ENCODE assay signal across 10 cellular contexts in genomic region chr1:28144203-28145135, GRCh38. TPM values are rescaled to one million over a fixed set of nuclear protein-coding genes. Genes with fewer than 3 reads are reported as not detected.
DNase-seq lines count a peak whose midpoint lies in the region; ATAC-seq, FAIRE-seq and TF ChIP-seq lines count a peak whose summit lies in the region.
"Had no signal": no experiment of that assay in that cellular context is flagged by ENCODE, and none has a peak within 500 bp of the region (broad histone marks: within the 10 kb centered on the region; RNA-seq: fewer than 3 reads in every experiment).

No MANE protein-coding gene starts in this region.

- no peaks in the 10 kb centered on the region for H3K9me3 ChIP-seq in GM12878 (replicated peaks; ENCODE audit: control insufficient read depth, insufficient read depth, low read length)
- no peaks in the 10 kb centered on the region for H3K9me3 ChIP-seq in CD8-positive, alpha-beta memory T cell (ENCODE audit: low read length)
- H3K9me3 ChIP-seq: thoracic aorta had no signal

- H2AFZ ChIP-seq in GM12878 (ENCODE audit: control insufficient read depth, low read depth, low read length), result no peak overlapping the region; the same call in 1 of the 2 replicates

- no peak overlapping the region for H3K27ac Mint-ChIP-seq in Calu3 (ENCODE audit: unreplicated experiment)
- H3K27ac Mint-ChIP-seq in CD8-positive, alpha-beta memory T cell, result peak overlapping the region in 1 of 8 donors; percentile 0

- peaks cover 0 to 4% of the 10 kb centered on the region in 2 experiments; a peak in 2 of 4 replicates for H3K36me3 ChIP-seq in GM12878 (ENCODE audit: control insufficient read depth in 2 of 2, insufficient read depth in 2 of 2, low read length in 1 of 2)
- H3K36me3 ChIP-seq in CD8-positive, alpha-beta memory T cell (ENCODE audit: insufficient read depth, low read length), result no peaks in the 10 kb centered on the region
- H3K36me3 ChIP-seq: thoracic aorta had no signal

- no peaks in the 10 kb centered on the region for H4K20me1 ChIP-seq in GM12878 (ENCODE audit: control insufficient read depth, insufficient read depth)

- RAD21 ChIA-PET in GM12878 (lab: Charles Lee; ENCODE audit: unreplicated experiment), result interaction anchor here (0.6 to 6.7 kb wide), 13 partner anchors 9 to 1644 kb away, joined by 3 to 119 read pairs (median 5); partner anchors contain the start of genes EYA3 and PTAFR

- peak; percentile 30 for DNase-seq in GM04504 (ENCODE audit: low read depth)
- DNase-seq in GM12878 (ENCODE audit: low read depth, low spot score), result peak; percentile 97
- DNase-seq in Calu3, result no peak
- no peak for DNase-seq in CD8-positive, alpha-beta memory T cell
- DNase-seq in NCI-H1417 (lab: John Stamatoyannopoulos, UW), result no peak
- DNase-seq in OCI-M1 (lab: John Stamatoyannopoulos, UW), result no peak

- TF ChIP-seq EP300 in GM12878 (IDR thresholded peaks at IDR 0.05; ENCODE audit: borderline replicate concordance in 1 of 2, control insufficient read depth in 1 of 2, low read depth in 2 of 2, low read length in 2 of 2), result peak; percentile 54 to 94; a peak in 3 of 4 replicates

- H3K27me3 ChIP-seq in GM12878 (replicated peaks in 1 of 2; ENCODE audit: control insufficient read depth in 2 of 2, insufficient read depth in 2 of 2, low read length in 1 of 2), result no peaks in the 10 kb centered on the region
- H3K27me3 ChIP-seq in CD8-positive, alpha-beta memory T cell (ENCODE audit: insufficient read depth, low read length, poor library complexity, severe bottlenecking), result no peaks in the 10 kb centered on the region

- 9% methylated on average over 5 of the region's 5 CpGs for WGBS in GM12878 (ENCODE audit: insufficient coverage, insufficient replicate concordance, low lambda C conversion rate, missing lambda C conversion rate)

- TF ChIP-seq CTCF in GM12878 (IDR thresholded peaks at IDR 0.05 in 2 of 3, conservative IDR thresholded peaks at IDR 0.05 in 1 of 3; ENCODE audit: control insufficient read depth in 2 of 3, extremely low read depth in 1 of 3, insufficient read depth in 1 of 3, low read depth in 3 of 3, low read length in 3 of 3) (no peak), Calu3 (IDR thresholded peaks at IDR 0.05; ENCODE audit: unreplicated experiment) (no peak)

- no peaks in the 10 kb centered on the region; the same call in 1 of the 2 replicates for H3K79me2 ChIP-seq in GM12878 (ENCODE audit: control insufficient read depth, insufficient read depth, low read length)

- no peaks in the 10 kb centered on the region for H3K4me1 Mint-ChIP-seq in Calu3 (ENCODE audit: low read depth, unreplicated experiment)
- H3K4me1 Mint-ChIP-seq in CD8-positive, alpha-beta memory T cell, result peaks cover 0 to 4% (median 0%) of the 10 kb centered on the region in 3 donors

- H3K4me3 Mint-ChIP-seq in Calu3 (ENCODE audit: low read depth, unreplicated experiment), result no peak overlapping the region
- H3K4me3 Mint-ChIP-seq in CD8-positive, alpha-beta memory T cell, result no peak overlapping the region

- SMC1A ChIA-PET in GM12878 (lab: Charles Lee; ENCODE audit: uncharacterized antibody, unreplicated experiment), result interaction anchor here (0.6 to 5.7 kb wide), 24 partner anchors 8 to 77 kb away, joined by 3 to 72 read pairs (median 6); partner anchors contain the start of genes EYA3 and PTAFR

- H3K36me3 Mint-ChIP-seq in Calu3 (ENCODE audit: insufficient read depth, unreplicated experiment), result no peaks in the 10 kb centered on the region
- H3K36me3 Mint-ChIP-seq in CD8-positive, alpha-beta memory T cell, result no peaks in the 10 kb centered on the region

- peak; percentile 86 for FAIRE-seq in GM12878 (lab: Jason Lieb, UNC)

- POLR2A ChIA-PET in GM12878 (lab: Charles Lee), result interaction anchor here (0.6 to 3.9 kb wide), 19 partner anchors 9 to 582 kb away, joined by 3 to 18 read pairs (median 5); partner anchors contain the start of gene EYA3
- POLR2A ChIA-PET in CD8-positive, alpha-beta memory T cell (lab: Charles Lee), result no interaction called here

- TF ChIP-seq POLR2A in GM12878 (IDR thresholded peaks at IDR 0.05; ENCODE audit: low read depth, low read length), result no peak

- H3K27me3 Mint-ChIP-seq in Calu3 (ENCODE audit: unreplicated experiment), result no peaks in the 10 kb centered on the region
- H3K27me3 Mint-ChIP-seq in CD8-positive, alpha-beta memory T cell, result no peaks in the 10 kb centered on the region

- no peaks in the 10 kb centered on the region for H3K9me3 Mint-ChIP-seq in Calu3 (ENCODE audit: low read depth, unreplicated experiment)
- no peaks in the 10 kb centered on the region for H3K9me3 Mint-ChIP-seq in CD8-positive, alpha-beta memory T cell

- H3K27ac ChIP-seq in GM12878 (ENCODE audit: control insufficient read depth, insufficient read depth), result peak overlapping the region; percentile 62
- H3K27ac ChIP-seq in CD8-positive, alpha-beta memory T cell (ENCODE audit: low read depth, low read length), result no peak overlapping the region
- H3K27ac ChIP-seq: KMS-11, thoracic aorta had no signal

- CTCF ChIA-PET in GM12878 (lab: Yijun Ruan, JAX), result interaction anchor here (0.8 to 6.3 kb wide), 9 partner anchors 10 to 64 kb away, joined by 3 to 54 read pairs (median 5); no protein-coding TSS in a partner anchor
- CTCF ChIA-PET in Calu3 (lab: Charles Lee), result no interaction called here
- CTCF ChIA-PET in CD8-positive, alpha-beta memory T cell (lab: Charles Lee), result no interaction called here

- H3K9ac ChIP-seq in GM12878 (ENCODE audit: control insufficient read depth, insufficient read depth, low read length), result no peak overlapping the region; the same call in 1 of the 2 replicates
- H3K9ac ChIP-seq: KMS-11 had no signal

- intact Hi-C loops in GM12878 (cut with micrococcal nuclease; ENCODE audit: unreplicated experiment) (loop anchor here (1.0 to 2.0 kb wide), 3 partner anchors 25 to 53 kb away; no protein-coding TSS in a partner anchor), Calu3 (cut with micrococcal nuclease; ENCODE audit: unreplicated experiment) (no loop called here)

- peaks cover 51% of the 10 kb centered on the region for H3K4me1 ChIP-seq in GM12878 (ENCODE audit: control insufficient read depth, insufficient read depth, low read length)
- no peaks in the 10 kb centered on the region for H3K4me1 ChIP-seq in CD8-positive, alpha-beta memory T cell (ENCODE audit: insufficient read depth, low read length)

- ATAC-seq in GM21367 (IDR thresholded peaks at IDR 0.05; ENCODE audit: unreplicated experiment), result peak; percentile 62
- peak; percentile 56 for ATAC-seq in HG03558 (IDR thresholded peaks at IDR 0.05; ENCODE audit: extremely low read depth, unreplicated experiment)
- ATAC-seq in GM12878, result peak; percentile 91

- no peak for TF ChIP-seq RAD21 in GM12878 (IDR thresholded peaks at IDR 0.05; ENCODE audit: insufficient read depth, low read depth, low read length)

- no TSS peak for BruUV-seq in GM12878 (replicated peaks; lab: Mats Ljungman, UMichigan)
- BruUV-seq in Calu3 (replicated peaks; lab: Mats Ljungman, UMichigan), result no TSS peak

- in situ Hi-C loops in GM12878 (cut with MboI), result no loop called here

- H3K4me3 ChIP-seq in GM12878, result peak overlapping the region; percentile 17
- no peak overlapping the region for H3K4me3 ChIP-seq in CD8-positive, alpha-beta memory T cell (ENCODE audit: low read length)
- H3K4me3 ChIP-seq: thoracic aorta had no signal

- H3K4me2 ChIP-seq in GM12878 (ENCODE audit: control insufficient read depth, insufficient read depth), result peak overlapping the region; percentile 81
- H3K4me2 ChIP-seq: KMS-11 had no signal

RNA-seq across cellular contexts. Expression of gene PTAFR, which starts 32.0 kb away (rescaled TPM):
- 63.0 and 72.4 TPM in 2 replicates for total RNA-seq in GM12878 (2013; cell fraction: nucleolus; rRNA removed)
- total RNA-seq in GM12878 (2014; rRNA removed) (18.1 and 23.9 TPM in 2 replicates), GM12878 (2014; rRNA removed; fragmentation: Illumina TruSeq; extraction: Trizol) (20.1 and 20.2 TPM in 2 replicates), GM12878 (2021) (25.5 and 28.4 TPM in 2 replicates), Calu3 (2022) (2.4 and 2.5 TPM in 2 replicates)
- polyA plus RNA-seq in GM12878 (2011; ENCODE audit: low read depth), result 5.8 TPM
- polyA plus RNA-seq in GM12878 (2011; rRNA removed) (167 and 251 TPM in 2 replicates), GM12878 (2014; fragmentation: Illumina TruSeq; extraction: Trizol) (30.6 and 31.1 TPM in 2 replicates), GM12878 (2014; fragmentation: Nextera tagmentation; extraction: Ambion mirVana) (10 to 100 TPM; 29.8 to 57.7 TPM), GM12878 (2014; rRNA removed) (25.5 and 31.3 TPM in 2 replicates), GM12878 (2016; fragmentation: Nextera tagmentation; extraction: Ambion mirVana) (10 to 100 TPM; 17.5 to 18.2 TPM)
- polyA plus RNA-seq in GM12878 (2011; cell fraction: cytosol; rRNA removed), result 376 and 431 TPM in 2 replicates
- polyA plus RNA-seq in GM12878 (2011; cell fraction: nucleus; rRNA removed), result 49.8 and 57.4 TPM in 2 replicates
- polyA plus RNA-seq in GM12878 (2012), result 7.3 and 10.0 TPM in 2 replicates
- 334 and 394 TPM in 2 replicates for polyA minus RNA-seq in GM12878 (2011; rRNA and poly(A)+ RNA removed)
- polyA minus RNA-seq in GM12878 (2011; cell fraction: cytosol; rRNA and poly(A)+ RNA removed), result 67.7 and 82.6 TPM in 2 replicates
- 16.6 and 29.9 TPM in 2 replicates for polyA minus RNA-seq in GM12878 (2011; cell fraction: nucleus; rRNA and poly(A)+ RNA removed)
- total RNA-seq in CD8-positive, alpha-beta memory T cell, result under 1 TPM; 0.58 to 0.59 TPM
- polyA plus RNA-seq in CD8-positive, alpha-beta memory T cell, result 1.1 TPM

RNA-seq across cellular contexts. Expression of gene EYA3, which starts 56.1 kb away (rescaled TPM):
- total RNA-seq in GM12878 (2013; cell fraction: nucleolus; rRNA removed), result 62.1 and 81.3 TPM in 2 replicates
- total RNA-seq in GM12878 (2014; rRNA removed) (18.3 and 19.0 TPM in 2 replicates), GM12878 (2014; rRNA removed; fragmentation: Illumina TruSeq; extraction: Trizol) (28.1 and 28.2 TPM in 2 replicates), GM12878 (2021) (28.5 and 29.6 TPM in 2 replicates), Calu3 (2022) (15.0 and 18.8 TPM in 2 replicates)
- 8.9 TPM for polyA plus RNA-seq in GM12878 (2011; ENCODE audit: low read depth)
- polyA plus RNA-seq in GM12878 (2011; rRNA removed) (46.6 and 48.9 TPM in 2 replicates), GM12878 (2014; fragmentation: Illumina TruSeq; extraction: Trizol) (28.1 and 33.0 TPM in 2 replicates), GM12878 (2014; fragmentation: Nextera tagmentation; extraction: Ambion mirVana) (10 to 100 TPM; 13.0 to 15.6 TPM), GM12878 (2014; rRNA removed) (19.8 and 20.1 TPM in 2 replicates), GM12878 (2016; fragmentation: Nextera tagmentation; extraction: Ambion mirVana) (10 to 100 TPM; 22.6 to 24.2 TPM)
- polyA plus RNA-seq in GM12878 (2011; cell fraction: cytosol; rRNA removed), result 24.4 and 27.3 TPM in 2 replicates
- 26.8 and 29.1 TPM in 2 replicates for polyA plus RNA-seq in GM12878 (2011; cell fraction: nucleus; rRNA removed)
- polyA plus RNA-seq in GM12878 (2012), result 12.3 and 13.9 TPM in 2 replicates
- 62.8 and 90.9 TPM in 2 replicates for polyA minus RNA-seq in GM12878 (2011; rRNA and poly(A)+ RNA removed)
- 14.4 and 18.8 TPM in 2 replicates for polyA minus RNA-seq in GM12878 (2011; cell fraction: cytosol; rRNA and poly(A)+ RNA removed)
- 27.7 and 28.5 TPM in 2 replicates for polyA minus RNA-seq in GM12878 (2011; cell fraction: nucleus; rRNA and poly(A)+ RNA removed)
- total RNA-seq in CD8-positive, alpha-beta memory T cell, result 10 to 100 TPM; 31.5 to 34.6 TPM
- 6.0 TPM for polyA plus RNA-seq in CD8-positive, alpha-beta memory T cell

Comparison
In these comparisons a context has a peak if more than half of its experiments do, and no peak if none do; other contexts are left out.
1. DNase-seq: peak in GM04504 (single experiment) and GM12878 (single experiment); none in Calu3 (single experiment), CD8-positive, alpha-beta memory T cell (0 of 5), NCI-H1417 (0 of 3) and OCI-M1 (single experiment).
2. Peak in every context shown above with its lines, with median percentiles within 50 percentile points of each other: ATAC-seq.